Comparison of ENCODE assay signal across 8 cellular contexts in genomic region chr16:11345040-11345862, GRCh38. TPM values are rescaled to one million over a fixed set of nuclear protein-coding genes. Genes with fewer than 3 reads are reported as not detected.
DNase-seq lines count a peak whose midpoint lies in the region; ATAC-seq and TF ChIP-seq lines count a peak whose summit lies in the region.

Gene RMI2, plus strand, starts transcription at chr16:11345459. Its CDS starts 13 bp downstream, at chr16:11345472.

- H3K4me3 ChIP-seq in fibroblast of lung (replicated peaks in 1 of 4; ENCODE audit: control extremely low read depth in 1 of 4, insufficient read depth in 1 of 4, low read depth in 3 of 4, low read length in 4 of 4) = peak within 1 kb of the TSS; percentile 27 to 75 (median 68)
- H3K4me3 ChIP-seq in naive thymus-derived CD4-positive, alpha-beta T cell (ENCODE audit: low read length) = peak within 1 kb of the TSS; percentile 44

- peaks cover 8% of the 10 kb centered on the region for H3K4me1 ChIP-seq in fibroblast of lung (ENCODE audit: control insufficient read depth, extremely low read depth, insufficient read depth, low read length)
- no peaks in the 10 kb centered on the region for H3K4me1 ChIP-seq in naive thymus-derived CD4-positive, alpha-beta T cell (ENCODE audit: control insufficient read depth in 2 of 2, insufficient read depth in 2 of 2, low read length in 2 of 2)

- no peaks in the 10 kb centered on the region for H3K79me2 ChIP-seq in fibroblast of lung (ENCODE audit: control insufficient read depth, insufficient read depth, low read length)

- H3K27ac ChIP-seq in fibroblast of lung (ENCODE audit: insufficient read depth, low read length) = peak within 1 kb of the TSS; percentile 48
- peak within 1 kb of the TSS; percentile 65 for H3K27ac ChIP-seq in naive thymus-derived CD4-positive, alpha-beta T cell (ENCODE audit: low read depth, low read length)

- peak within 1 kb of the TSS; percentile 84 for H2AFZ ChIP-seq in fibroblast of lung (ENCODE audit: low read length)

- peak; percentile 99 for ATAC-seq in naive thymus-derived CD4-positive, alpha-beta T cell
- peak; percentile 98 to 99 for ATAC-seq in stimulated activated naive B cell treated with anti-CD40 and anti-IgM and Interleukin-4, amounts not matched to agents 10 μg/mL and 1 μg/mL and 100 μg/mL, for 72 hours (replicated peaks)

- peaks cover 10 to 49% (median 24%) of the 10 kb centered on the region in 7 donors for H3K4me1 Mint-ChIP-seq in naive thymus-derived CD4-positive, alpha-beta T cell
- H3K4me1 Mint-ChIP-seq in stimulated activated naive B cell treated with anti-CD40 and anti-IgM and Interleukin-4, amounts not matched to agents 10 μg/mL and 1 μg/mL and 100 μg/mL, for 72 hours = peaks cover 35 to 44% of the 10 kb centered on the region in 2 donors

- peaks cover 0 to 13% (median 0%) of the 10 kb centered on the region in 5 donors for H3K36me3 Mint-ChIP-seq in naive thymus-derived CD4-positive, alpha-beta T cell
- peaks cover 11 to 15% of the 10 kb centered on the region in 2 donors for H3K36me3 Mint-ChIP-seq in stimulated activated naive B cell treated with anti-CD40 and anti-IgM and Interleukin-4, amounts not matched to agents 10 μg/mL and 1 μg/mL and 100 μg/mL, for 72 hours

- POLR2A ChIA-PET in naive thymus-derived CD4-positive, alpha-beta T cell (lab: Charles Lee) = interaction anchor here (0.8 to 1.9 kb wide), 4 partner anchors 8 to 374 kb away, joined by 3 to 5 read pairs (median 3); no protein-coding TSS in a partner anchor

- H3K27me3 Mint-ChIP-seq in naive thymus-derived CD4-positive, alpha-beta T cell = no peaks in the 10 kb centered on the region
- H3K27me3 Mint-ChIP-seq in stimulated activated naive B cell treated with anti-CD40 and anti-IgM and Interleukin-4, amounts not matched to agents 10 μg/mL and 1 μg/mL and 100 μg/mL, for 72 hours = no peaks in the 10 kb centered on the region

- no peak for TF ChIP-seq CTCF in fibroblast of lung (conservative IDR thresholded peaks at IDR 0.05 in 1 of 2, IDR thresholded peaks at IDR 0.05 in 1 of 2; ENCODE audit: low read depth in 1 of 2, low read length in 2 of 2)

- peak within 1 kb of the TSS; percentile 74 for H3K4me2 ChIP-seq in fibroblast of lung (ENCODE audit: extremely low read depth, insufficient read depth, low read length)

- intact Hi-C loops in naive thymus-derived CD4-positive, alpha-beta T cell (cut with micrococcal nuclease) = loop anchor here (1.0 to 5.0 kb wide), 10 partner anchors 9 to 452 kb away; partner anchors contain the start of genes CLEC16A (in 1 of the 2), TXNDC11 (in 1 of the 2) and ZC3H7A (in 1 of the 2)

- no peaks in the 10 kb centered on the region for H4K20me1 ChIP-seq in fibroblast of lung (ENCODE audit: control insufficient read depth, extremely low read depth, insufficient read depth, low read length)

- H3K36me3 ChIP-seq in fibroblast of lung (ENCODE audit: control insufficient read depth, insufficient read depth, low read length) = no peaks in the 10 kb centered on the region
- H3K36me3 ChIP-seq in naive thymus-derived CD4-positive, alpha-beta T cell (ENCODE audit: control insufficient read depth in 2 of 3, insufficient read depth in 3 of 3, low read length in 3 of 3) = no peaks in the 10 kb centered on the region

- peak within 1 kb of the TSS; percentile 58 to 99 (median 83) for H3K27ac Mint-ChIP-seq in naive thymus-derived CD4-positive, alpha-beta T cell
- peak within 1 kb of the TSS; percentile 91 for H3K27ac Mint-ChIP-seq in stimulated activated naive B cell treated with anti-CD40 and anti-IgM and Interleukin-4, amounts not matched to agents 10 μg/mL and 1 μg/mL and 100 μg/mL, for 72 hours

- DNase-seq in EH (ENCODE audit: low read depth) (peak; percentile 96), GOT3 (lab: John Stamatoyannopoulos, UW) (peak; percentile 83), LHCN-M2 (ENCODE audit: low read depth) (peak; percentile 91), RPMI7951 (ENCODE audit: low read depth) (peak; percentile 93), activated T-helper 1 cell treated with Interleukin-2 at 50 U/mL for 16 hours (ENCODE audit: low read depth) (peak; percentile 94), fibroblast of lung (ENCODE audit: low read depth in 2 of 2) (peak; percentile 88 to 95)
- DNase-seq in naive thymus-derived CD4-positive, alpha-beta T cell = peak; percentile 90 to 98 (median 95)
- DNase-seq in stimulated activated naive B cell treated with anti-CD40 and anti-IgM and Interleukin-4, amounts not matched to agents 10 μg/mL and 1 μg/mL and 100 μg/mL, for 72 hours = peak; percentile 96

- H3K9ac ChIP-seq in fibroblast of lung (ENCODE audit: insufficient read depth, low read length) = peak within 1 kb of the TSS; percentile 60

- CTCF ChIA-PET in naive thymus-derived CD4-positive, alpha-beta T cell (lab: Charles Lee) = interaction anchor here (0.6 to 2.1 kb wide), 3 partner anchors 11 to 380 kb away, joined by 3 to 5 read pairs (median 5); no protein-coding TSS in a partner anchor

- peak within 1 kb of the TSS; percentile 79 to 98 (median 92) for H3K4me3 Mint-ChIP-seq in naive thymus-derived CD4-positive, alpha-beta T cell
- H3K4me3 Mint-ChIP-seq in stimulated activated naive B cell treated with anti-CD40 and anti-IgM and Interleukin-4, amounts not matched to agents 10 μg/mL and 1 μg/mL and 100 μg/mL, for 72 hours = peak within 1 kb of the TSS; percentile 83 to 93

- H3K27me3 ChIP-seq in fibroblast of lung (ENCODE audit: control insufficient read depth, insufficient read depth, low read length) = no peaks in the 10 kb centered on the region
- no peaks in the 10 kb centered on the region for H3K27me3 ChIP-seq in naive thymus-derived CD4-positive, alpha-beta T cell (ENCODE audit: control insufficient read depth in 2 of 2, insufficient read depth in 2 of 2, low read length in 2 of 2)

- H3K9me3 Mint-ChIP-seq in naive thymus-derived CD4-positive, alpha-beta T cell = no peaks in the 10 kb centered on the region
- no peaks in the 10 kb centered on the region for H3K9me3 Mint-ChIP-seq in stimulated activated naive B cell treated with anti-CD40 and anti-IgM and Interleukin-4, amounts not matched to agents 10 μg/mL and 1 μg/mL and 100 μg/mL, for 72 hours

- no peaks in the 10 kb centered on the region for H3K9me3 ChIP-seq in fibroblast of lung (ENCODE audit: control insufficient read depth, insufficient read depth, low read depth, low read length)
- H3K9me3 ChIP-seq in naive thymus-derived CD4-positive, alpha-beta T cell (ENCODE audit: control insufficient read depth in 2 of 3, low read length in 3 of 3) = no peaks in the 10 kb centered on the region

RNA-seq across cellular contexts. Expression of gene RMI2, which starts in this region (rescaled TPM):
- 14.2 and 14.3 TPM in 2 replicates for total RNA-seq in LHCN-M2 (2014; rRNA removed)
- 6.9 TPM for polyA plus RNA-seq in LHCN-M2 (2012)
- 33.2 and 33.4 TPM in 2 replicates for total RNA-seq in RPMI7951 (2014; rRNA removed; shearing (Covaris generic))
- 1.8 and 6.8 TPM in 2 replicates for total RNA-seq in fibroblast of lung
- 6.6 and 12.6 TPM in 2 replicates for polyA plus RNA-seq in fibroblast of lung
- polyA plus RNA-seq in fibroblast of lung (2012) = 4.3 and 7.5 TPM in 2 replicates
- polyA minus RNA-seq in fibroblast of lung (ENCODE audit: low replicate concordance) = 1.8 and 2.9 TPM in 2 replicates
- 10 to 100 TPM in 1 of 5 experiments, 1 to 10 TPM in 4; 1.8 to 57.0 (median 3.3) TPM for total RNA-seq in naive thymus-derived CD4-positive, alpha-beta T cell
- 10 to 100 TPM in 1 of 2 donors, 1 to 10 TPM in 1; 7.1 to 13.3 TPM for polyA plus RNA-seq in naive thymus-derived CD4-positive, alpha-beta T cell

Comparison
In these comparisons a context has a peak if more than half of its experiments do, and no peak if none do; other contexts are left out.
1. Peak in every context shown above with its lines: DNase-seq, ATAC-seq, H3K4me3 ChIP-seq and H3K27ac ChIP-seq.